Comparison of ENCODE assay signal across 1 cellular context in genomic region chr14:20855652-20856291, GRCh38.
TF ChIP-seq lines count a peak whose summit lies in the region.

No MANE protein-coding gene starts in this region.

TF ChIP-seq in K562, 482 proteins besides CTCF, POLR2A, EP300 and RAD21 (continued from another document and continues in another):
- TF ChIP-seq ZNF584 (CRISPR knock-in tag; IDR thresholded peaks at IDR 0.05; ENCODE audit: low read depth), result no peak
- no peak for TF ChIP-seq ZFP36 (IDR thresholded peaks at IDR 0.05; ENCODE audit: low read depth, low read length, partially characterized antibody)
- TF ChIP-seq GATAD2A (IDR thresholded peaks at IDR 0.05), result 0 out of 2 replicates have a peak, but pooled peaks have one; percentile 43
- TF ChIP-seq FIP1L1 (IDR thresholded peaks at IDR 0.05; ENCODE audit: low read depth, low read length, poor library complexity, severe bottlenecking), result no peak
- TF ChIP-seq SMC3 (conservative IDR thresholded peaks at IDR 0.05; ENCODE audit: insufficient read depth, low read depth, low read length), result peak; percentile 92
- TF ChIP-seq DMBX1 (CRISPR knock-in tag; IDR thresholded peaks at IDR 0.05; ENCODE audit: borderline replicate concordance), result no peak
- TF ChIP-seq SIN3B (IDR thresholded peaks at IDR 0.05; ENCODE audit: low read depth), result no peak
- TF ChIP-seq ETS2 (tag; IDR thresholded peaks at IDR 0.05; ENCODE audit: borderline replicate concordance, poor library complexity, severe bottlenecking), result no peak
- TF ChIP-seq ILK (tag; IDR thresholded peaks at IDR 0.05; ENCODE audit: borderline replicate concordance, low read depth), result no peak
- TF ChIP-seq ZNF76 (CRISPR knock-in tag; IDR thresholded peaks at IDR 0.05; ENCODE audit: borderline replicate concordance), result no peak
- TF ChIP-seq NFXL1 (CRISPR knock-in tag; IDR thresholded peaks at IDR 0.05), result no peak
- no peak for TF ChIP-seq KDM1A (IDR thresholded peaks at IDR 0.05)
- TF ChIP-seq ELK1 (CRISPR knock-in tag; IDR thresholded peaks at IDR 0.05), result no peak
- no peak for TF ChIP-seq RNF2 (IDR thresholded peaks at IDR 0.05)
- TF ChIP-seq MCM3 (IDR thresholded peaks at IDR 0.05), result no peak
- no peak for TF ChIP-seq ZNF165 (CRISPR knock-in tag; IDR thresholded peaks at IDR 0.05; ENCODE audit: borderline replicate concordance)
- no peak for TF ChIP-seq NCOR1 (IDR thresholded peaks at IDR 0.05)
- TF ChIP-seq ARID4B (CRISPR knock-in tag; IDR thresholded peaks at IDR 0.05), result no peak
- no peak for TF ChIP-seq HIVEP1 (CRISPR knock-in tag; IDR thresholded peaks at IDR 0.05)
- TF ChIP-seq ZNF253 (CRISPR knock-in tag; conservative IDR thresholded peaks at IDR 0.05), result no peak
- TF ChIP-seq MBD1 (CRISPR knock-in tag; IDR thresholded peaks at IDR 0.05), result no peak
- no peak for TF ChIP-seq ZNF639 (CRISPR knock-in tag; conservative IDR thresholded peaks at IDR 0.05 in 1 of 2, IDR thresholded peaks at IDR 0.05 in 1 of 2)
- no peak for TF ChIP-seq WHSC1 (IDR thresholded peaks at IDR 0.05; ENCODE audit: low read length)
- TF ChIP-seq ZNF717 (CRISPR knock-in tag; IDR thresholded peaks at IDR 0.05), result no peak
- TF ChIP-seq NR2C2 (CRISPR knock-in tag; IDR thresholded peaks at IDR 0.05), result no peak
- no peak for TF ChIP-seq NR2C2 (tag; IDR thresholded peaks at IDR 0.05)
- no peak for TF ChIP-seq TBP (optimal IDR thresholded peaks at IDR 0.05; ENCODE audit: low read depth, low read length)
- no peak for TF ChIP-seq SREBF2 (CRISPR knock-in tag; IDR thresholded peaks at IDR 0.05)
- TF ChIP-seq USF1 (CRISPR knock-in tag; IDR thresholded peaks at IDR 0.05), result peak; percentile 79
- no peak for TF ChIP-seq IRF2 (CRISPR knock-in tag; IDR thresholded peaks at IDR 0.05)
- peak; percentile 73 for TF ChIP-seq USF2 (CRISPR knock-in tag; IDR thresholded peaks at IDR 0.05)
- no peak for TF ChIP-seq ZBTB11 (CRISPR knock-in tag; IDR thresholded peaks at IDR 0.05)
- TF ChIP-seq CBFA2T2 (conservative IDR thresholded peaks at IDR 0.05), result 0 out of 2 replicates have a peak, but pooled peaks have one; percentile 33
- no peak for TF ChIP-seq BDP1 (IDR thresholded peaks at IDR 0.05; ENCODE audit: insufficient read depth, insufficient read length)
- no peak for TF ChIP-seq NCOA2 (IDR thresholded peaks at IDR 0.05; ENCODE audit: partially characterized antibody in 2 of 2)
- TF ChIP-seq PREB (CRISPR knock-in tag; IDR thresholded peaks at IDR 0.05), result no peak
- TF ChIP-seq BMI1 (IDR thresholded peaks at IDR 0.05; ENCODE audit: low read length), result no peak
- TF ChIP-seq FOXO4 (CRISPR knock-in tag; IDR thresholded peaks at IDR 0.05), result no peak
- TF ChIP-seq FOS (IDR thresholded peaks at IDR 0.05; ENCODE audit: extremely low read depth, insufficient read length), result no peak
- no peak for TF ChIP-seq EP400 (IDR thresholded peaks at IDR 0.05)
- TF ChIP-seq SPI1 (IDR thresholded peaks at IDR 0.05; ENCODE audit: borderline replicate concordance, low read depth, low read length), result no peak
- no peak for TF ChIP-seq GABPB2 (CRISPR knock-in tag; conservative IDR thresholded peaks at IDR 0.05)
- TF ChIP-seq U2AF1 (optimal IDR thresholded peaks at IDR 0.05; ENCODE audit: low read depth, low read length), result no peak
- no peak for TF ChIP-seq SRSF7 (optimal IDR thresholded peaks at IDR 0.05; ENCODE audit: low read depth, low read length)
- no peak for TF ChIP-seq ZNF197 (CRISPR knock-in tag; IDR thresholded peaks at IDR 0.05; ENCODE audit: low read depth)
- no peak for TF ChIP-seq BRF1 (IDR thresholded peaks at IDR 0.05; ENCODE audit: borderline replicate concordance, extremely low read depth, insufficient read length)
- TF ChIP-seq HDAC8 (tag; IDR thresholded peaks at IDR 0.05), result no peak
- no peak for TF ChIP-seq SRSF1 (IDR thresholded peaks at IDR 0.05; ENCODE audit: low read depth, low read length)
- TF ChIP-seq PHF20 (IDR thresholded peaks at IDR 0.05; ENCODE audit: partially characterized antibody), result no peak
- no peak for TF ChIP-seq TEAD1 (CRISPR knock-in tag; IDR thresholded peaks at IDR 0.05)
- peak; percentile 91 for TF ChIP-seq ZNF316 (IDR thresholded peaks at IDR 0.05)
- no peak for TF ChIP-seq SAFB (IDR thresholded peaks at IDR 0.05; ENCODE audit: borderline replicate concordance, low read depth, low read length)
- TF ChIP-seq ZEB2 (IDR thresholded peaks at IDR 0.05), result no peak
- TF ChIP-seq POLR2B (IDR thresholded peaks at IDR 0.05; ENCODE audit: low read depth, partially characterized antibody), result no peak
- peak; percentile 65 for TF ChIP-seq TFE3 (CRISPR knock-in tag; IDR thresholded peaks at IDR 0.05)
